ENCODE assay signal across 8 cellular contexts in the genomic region with DNA sequence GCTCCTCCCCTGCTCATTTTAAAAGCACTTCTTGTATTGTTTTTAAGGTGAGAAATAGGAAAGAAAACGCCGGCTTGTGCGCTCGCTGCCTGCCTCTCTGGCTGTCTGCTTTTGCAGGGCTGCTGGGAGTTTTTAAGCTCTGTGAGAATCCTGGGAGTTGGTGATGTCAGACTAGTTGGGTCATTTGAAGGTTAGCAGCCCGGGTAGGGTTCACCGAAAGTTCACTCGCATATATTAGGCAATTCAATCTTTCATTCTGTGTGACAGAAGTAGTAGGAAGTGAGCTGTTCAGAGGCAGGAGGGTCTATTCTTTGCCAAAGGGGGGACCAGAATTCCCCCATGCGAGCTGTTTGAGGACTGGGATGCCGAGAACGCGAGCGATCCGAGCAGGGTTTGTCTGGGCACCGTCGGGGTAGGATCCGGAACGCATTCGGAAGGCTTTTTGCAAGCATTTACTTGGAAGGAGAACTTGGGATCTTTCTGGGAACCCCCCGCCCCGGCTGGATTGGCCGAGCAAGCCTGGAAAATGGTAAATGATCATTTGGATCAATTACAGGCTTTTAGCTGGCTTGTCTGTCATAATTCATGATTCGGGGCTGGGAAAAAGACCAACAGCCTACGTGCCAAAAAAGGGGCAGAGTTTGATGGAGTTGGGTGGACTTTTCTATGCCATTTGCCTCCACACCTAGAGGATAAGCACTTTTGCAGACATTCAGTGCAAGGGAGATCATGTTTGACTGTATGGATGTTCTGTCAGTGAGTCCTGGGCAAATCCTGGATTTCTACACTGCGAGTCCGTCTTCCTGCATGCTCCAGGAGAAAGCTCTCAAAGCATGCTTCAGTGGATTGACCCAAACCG. TPM values are rescaled to one million over a fixed set of nuclear protein-coding genes. Genes with fewer than 3 reads are reported as not detected.
DNase-seq lines count a peak whose midpoint lies in the region; ATAC-seq and TF ChIP-seq lines count a peak whose summit lies in the region.

RARB (plus strand) TSS at position 261 of the 859 bp plus-strand sequence; CDS start at position 730, 469 bp downstream.

- peak within 1 kb of the TSS; percentile 65 for H2AFZ ChIP-seq in neuron (ENCODE audit: low read depth, low read length)

- peaks cover 57% of the 10 kb centered on the region for H3K4me1 ChIP-seq in neuron (ENCODE audit: insufficient read depth, low read length)

- CTCF ChIA-PET in activated CD8-positive, alpha-beta T cell treated with anti-CD3 and anti-CD28 coated beads for 36 hours (lab: Charles Lee): no interaction called here

- DNase-seq in DMS53 (lab: John Stamatoyannopoulos, UW) (peak; percentile 53), DMS53 treated with DMSO at 0.1 percent for 48 hours (lab: John Stamatoyannopoulos, UW; ENCODE audit: unreplicated experiment) (no peak), Kasumi-1 (lab: John Stamatoyannopoulos, UW) (peak; percentile 50 to 67), glomerular visceral epithelial cell (ENCODE audit: extremely low spot score) (peak; percentile 42), T-helper 9 cell (no peak)
- peak; percentile 5 for DNase-seq in activated CD8-positive, alpha-beta T cell treated with anti-CD3 and anti-CD28 coated beads for 36 hours
- no peak for DNase-seq in central memory CD4-positive, alpha-beta T cell

- peak within 1 kb of the TSS; percentile 6 for H3K4me3 Mint-ChIP-seq in activated CD8-positive, alpha-beta T cell treated with anti-CD3 and anti-CD28 coated beads for 36 hours

- H3K36me3 Mint-ChIP-seq in activated CD8-positive, alpha-beta T cell treated with anti-CD3 and anti-CD28 coated beads for 36 hours (ENCODE audit: low read depth): no peaks in the 10 kb centered on the region

- intact Hi-C loops in activated CD8-positive, alpha-beta T cell treated with anti-CD3 and anti-CD28 coated beads for 36 hours (cut with micrococcal nuclease): no loop called here

- H3K4me1 Mint-ChIP-seq in activated CD8-positive, alpha-beta T cell treated with anti-CD3 and anti-CD28 coated beads for 36 hours (ENCODE audit: low read depth): peaks cover 5% of the 10 kb centered on the region

- TF ChIP-seq CTCF in activated CD8-positive, alpha-beta T cell treated with anti-CD3 and anti-CD28 coated beads for 36 hours (IDR thresholded peaks at IDR 0.05): no peak

- no peaks in the 10 kb centered on the region for H3K9me3 ChIP-seq in neuron (ENCODE audit: low read length)

- H3K27me3 ChIP-seq in neuron (ENCODE audit: insufficient read depth, low read length): no peaks in the 10 kb centered on the region

- POLR2A ChIA-PET in activated CD8-positive, alpha-beta T cell treated with anti-CD3 and anti-CD28 coated beads for 36 hours (lab: Charles Lee): no interaction called here

- H3K4me3 ChIP-seq in neuron (ENCODE audit: low read length): peak within 1 kb of the TSS; percentile 73

- ATAC-seq in activated CD8-positive, alpha-beta T cell treated with anti-CD3 and anti-CD28 coated beads for 36 hours: no peak

- no peaks in the 10 kb centered on the region for H3K9me3 Mint-ChIP-seq in activated CD8-positive, alpha-beta T cell treated with anti-CD3 and anti-CD28 coated beads for 36 hours

- H3K36me3 ChIP-seq in neuron (ENCODE audit: insufficient read depth, low read length): no peaks in the 10 kb centered on the region

- no peak within 1 kb of the TSS for H3K27ac Mint-ChIP-seq in activated CD8-positive, alpha-beta T cell treated with anti-CD3 and anti-CD28 coated beads for 36 hours

- H3K27me3 Mint-ChIP-seq in activated CD8-positive, alpha-beta T cell treated with anti-CD3 and anti-CD28 coated beads for 36 hours: peaks cover 42% of the 10 kb centered on the region

RNA-seq across cellular contexts. Expression of gene RARB, which starts in this region (rescaled TPM):
- not detected for total RNA-seq in activated CD8-positive, alpha-beta T cell treated with anti-CD3 and anti-CD28 coated beads for 36 hours

Comparison
In these comparisons a context has a peak if more than half of its experiments do, and no peak if none do; other contexts are left out.
1. DNase-seq: peak in DMS53 (single experiment), Kasumi-1 (2 of 2) and glomerular visceral epithelial cell (single experiment); none in DMS53 treated with DMSO at 0.1 percent for 48 hours (single experiment), central memory CD4-positive, alpha-beta T cell (single experiment) and T-helper 9 cell (single experiment).
2. Peak in DNase-seq in activated CD8-positive, alpha-beta T cell treated with anti-CD3 and anti-CD28 coated beads for 36 hours; RNA of the gene not detected or under 1 TPM.